Comparison of ENCODE assay signal across 24 cellular contexts in genomic region chr1:195898924-195899323, GRCh38.
"Had no signal": no experiment of that assay in that cellular context is flagged by ENCODE, and none has a peak within 500 bp of the region (broad histone marks: within the 10 kb centered on the region; RNA-seq: fewer than 3 reads in every experiment).

No MANE protein-coding gene starts in this region.

- H3K9me3 ChIP-seq: body of pancreas, colonic mucosa, left ventricle myocardium inferior, tibial artery, vagina had no signal

- H3K9me3 Mint-ChIP-seq: activated B cell treated with CpG ODN at 0.5 μM for 24 hours had no signal

- H3K27ac Mint-ChIP-seq: activated B cell treated with CpG ODN at 0.5 μM for 24 hours; activated CD8-positive, alpha-beta T cell treated with anti-CD3 and anti-CD28 coated beads, Interleukin-2, amount 10 ng/mL, durations not matched to agents 7 days and 5 days; activated naive CD8-positive, alpha-beta T cell; natural killer cell treated with Interleukin-12 subunit alpha and Interleukin-12 subunit beta and Interleukin-15 and Interleukin-18, amount 100 ng/mL, for 72 hours had no signal

- H3K27me3 Mint-ChIP-seq: activated B cell treated with CpG ODN at 0.5 μM for 24 hours; activated naive CD8-positive, alpha-beta T cell; natural killer cell treated with Interleukin-12 subunit alpha and Interleukin-12 subunit beta and Interleukin-15 and Interleukin-18, amount 100 ng/mL, for 72 hours had no signal

- H3K4me3 ChIP-seq: body of pancreas, colonic mucosa, left ventricle myocardium inferior, tibial artery, vagina had no signal

- H3K27me3 ChIP-seq: body of pancreas, colonic mucosa, tibial artery, vagina had no signal

- H3K36me3 Mint-ChIP-seq: activated naive CD8-positive, alpha-beta T cell; natural killer cell treated with Interleukin-12 subunit alpha and Interleukin-12 subunit beta and Interleukin-15 and Interleukin-18, amount 100 ng/mL, for 72 hours had no signal

- H3K4me1 Mint-ChIP-seq: activated B cell treated with CpG ODN at 0.5 μM for 24 hours had no signal

- DNase-seq: activated B cell treated with CpG ODN at 0.5 μM for 24 hours; activated CD4-positive, alpha-beta T cell treated with anti-CD3 and anti-CD28 coated beads for 48 hours; activated CD8-positive, alpha-beta memory T cell treated with anti-CD3 and anti-CD28 coated beads, Interleukin-2, amount 50 U/mL, for 4 hours; activated CD8-positive, alpha-beta T cell treated with anti-CD3 and anti-CD28 coated beads, Interleukin-2, amount 10 ng/mL, durations not matched to agents 7 days and 5 days; activated gamma-delta T cell treated with Interleukin-2 at 50 U/mL for 16 hours; activated T-cell treated with anti-CD3 and anti-CD28 coated beads, Interleukin-2, amount 50 U/mL, for 48 hours; amniotic stem cell; body of pancreas; caudate nucleus; colonic mucosa; foreskin fibroblast; hypothalamus; left ventricle myocardium inferior; mesenchymal stem cell; posterior cingulate gyrus; retina; stimulated activated CD4-positive, alpha-beta T cell treated with anti-CD3 and anti-CD28 coated beads, Interleukin-15, amount 100 ng/mL, for 24 hours; stimulated activated CD4-positive, alpha-beta T cell treated with anti-CD3 and anti-CD28 coated beads, Interleukin-4, amount 100 ng/mL, for 1 hour; stimulated activated naive CD4-positive, alpha-beta T cell; T1000; tibial artery had no signal

- H3K4me1 ChIP-seq: body of pancreas, colonic mucosa, tibial artery, vagina had no signal

- H3K27ac ChIP-seq: body of pancreas, colonic mucosa, left ventricle myocardium inferior, tibial artery, vagina had no signal

- H3K4me3 Mint-ChIP-seq: activated B cell treated with CpG ODN at 0.5 μM for 24 hours; activated CD8-positive, alpha-beta T cell treated with anti-CD3 and anti-CD28 coated beads, Interleukin-2, amount 10 ng/mL, durations not matched to agents 7 days and 5 days; activated naive CD8-positive, alpha-beta T cell; natural killer cell treated with Interleukin-12 subunit alpha and Interleukin-12 subunit beta and Interleukin-15 and Interleukin-18, amount 100 ng/mL, for 72 hours had no signal

- H3K36me3 ChIP-seq: colonic mucosa, left ventricle myocardium inferior, tibial artery, vagina had no signal
